In genomic region chr5:32460702-32461101, GRCh38 we compare ENCODE assay signal across 27 cellular contexts.
"Had no signal": no experiment of that assay in that cellular context is flagged by ENCODE, and none has a peak within 500 bp of the region (broad histone marks: within the 10 kb centered on the region; RNA-seq: fewer than 3 reads in every experiment).

No MANE protein-coding gene starts in this region.

- H3K4me3 ChIP-seq: neural progenitor cell, ovary, psoas muscle, right lobe of liver, sigmoid colon, stomach, thoracic aorta, thyroid gland, tibial nerve, upper lobe of left lung, vagina had no signal

- H2AFZ ChIP-seq: neural progenitor cell, parathyroid adenoma had no signal

- H3K27ac Mint-ChIP-seq: nephron; neural progenitor cell; progenitor cell of endocrine pancreas; stimulated activated effector memory CD8-positive, alpha-beta T cell treated with anti-CD3 and anti-CD28 coated beads, Interleukin-12 subunit alpha, Interleukin-12 subunit beta, amount 100 ng/mL, for 72 hours; stimulated activated naive B cell treated with anti-CD40 and anti-IgM and Interleukin-4, amounts not matched to agents 10 μg/mL and 1 μg/mL and 100 μg/mL, for 72 hours; stimulated activated naive CD8-positive, alpha-beta T cell treated with anti-CD3 and anti-CD28 coated beads, Interleukin-15, Interleukin-2, amounts not matched to agents 100 ng/mL and 50 ng/mL, for 24 hours had no signal

- H3K4me1 ChIP-seq: neural progenitor cell, parathyroid adenoma, psoas muscle, sigmoid colon, stomach, thyroid gland, tibial nerve, upper lobe of left lung, vagina had no signal

- H3K9me3 Mint-ChIP-seq: stimulated activated effector memory CD8-positive, alpha-beta T cell treated with anti-CD3 and anti-CD28 coated beads, Interleukin-12 subunit alpha, Interleukin-12 subunit beta, amount 100 ng/mL, for 72 hours; stimulated activated naive CD8-positive, alpha-beta T cell treated with anti-CD3 and anti-CD28 coated beads, Interleukin-15, Interleukin-2, amounts not matched to agents 100 ng/mL and 50 ng/mL, for 24 hours had no signal

- H3K36me3 Mint-ChIP-seq: neural progenitor cell; stimulated activated effector memory CD8-positive, alpha-beta T cell treated with anti-CD3 and anti-CD28 coated beads, Interleukin-12 subunit alpha, Interleukin-12 subunit beta, amount 100 ng/mL, for 72 hours had no signal

- H3K27me3 Mint-ChIP-seq: stimulated activated naive CD8-positive, alpha-beta T cell treated with anti-CD3 and anti-CD28 coated beads, Interleukin-15, Interleukin-2, amounts not matched to agents 100 ng/mL and 50 ng/mL, for 24 hours had no signal

- H3K9ac ChIP-seq: neural progenitor cell, parathyroid adenoma had no signal

- H3K79me2 ChIP-seq: parathyroid adenoma had no signal

- FAIRE-seq: small intestine, urothelium cell line had no signal

- H3K4me1 Mint-ChIP-seq: nephron, neural progenitor cell had no signal

- H3K4me3 Mint-ChIP-seq: nephron; neural progenitor cell; stimulated activated effector memory CD8-positive, alpha-beta T cell treated with anti-CD3 and anti-CD28 coated beads, Interleukin-12 subunit alpha, Interleukin-12 subunit beta, amount 100 ng/mL, for 72 hours; stimulated activated naive B cell treated with anti-CD40 and anti-IgM and Interleukin-4, amounts not matched to agents 10 μg/mL and 1 μg/mL and 100 μg/mL, for 72 hours; stimulated activated naive CD8-positive, alpha-beta T cell treated with anti-CD3 and anti-CD28 coated beads, Interleukin-15, Interleukin-2, amounts not matched to agents 100 ng/mL and 50 ng/mL, for 24 hours had no signal

- ATAC-seq: psoas muscle; right cardiac atrium; right lobe of liver; stimulated activated effector memory CD8-positive, alpha-beta T cell treated with anti-CD3 and anti-CD28 coated beads, Interleukin-12 subunit alpha, Interleukin-12 subunit beta, amount 100 ng/mL, for 72 hours; stimulated activated naive B cell treated with anti-CD40 and anti-IgM and Interleukin-4, amounts not matched to agents 10 μg/mL and 1 μg/mL and 100 μg/mL, for 72 hours had no signal

- H3K27ac ChIP-seq: neural progenitor cell, ovary, parathyroid adenoma, psoas muscle, right lobe of liver, sigmoid colon, stomach, thoracic aorta, thyroid gland, tibial nerve, upper lobe of left lung, vagina had no signal

- DNase-seq: occipital lobe; ovary; posterior cingulate gyrus; psoas muscle; right cardiac atrium; right lobe of liver; sigmoid colon; small intestine; stimulated activated CD4-positive, alpha-beta T cell treated with anti-CD3 and anti-CD28 coated beads, Interleukin-15, amount 100 ng/mL, for 24 hours; stimulated activated CD4-positive, alpha-beta T cell treated with anti-CD3 and anti-CD28 coated beads, Interleukin-2, amount 100 ng/mL, for 24 hours; stimulated activated CD4-positive, alpha-beta T cell treated with anti-CD3 and anti-CD28 coated beads, Interleukin-2, amount 100 ng/mL, for 48 hours; stimulated activated CD4-positive, alpha-beta T cell treated with anti-CD3 and anti-CD28 coated beads, Interleukin-4, amount 100 ng/mL, for 24 hours; stimulated activated naive B cell treated with anti-CD40 and anti-IgM and Interleukin-4, amounts not matched to agents 10 μg/mL and 1 μg/mL and 100 μg/mL, for 72 hours; stimulated activated naive CD4-positive, alpha-beta T cell treated with Interleukin-2 at 50 U/mL for 16 hours; stomach; upper lobe of left lung had no signal

- H3K9me3 ChIP-seq: ovary, psoas muscle, right lobe of liver, sigmoid colon, stomach, thoracic aorta, thyroid gland, tibial nerve, upper lobe of left lung, vagina had no signal

- H3K4me2 ChIP-seq: neural progenitor cell had no signal

- H3K27me3 ChIP-seq: neural progenitor cell, ovary, right lobe of liver, sigmoid colon, stomach, thyroid gland, tibial nerve, upper lobe of left lung, vagina had no signal

- H3K36me3 ChIP-seq: neural progenitor cell, ovary, right lobe of liver, sigmoid colon, stomach, thoracic aorta, thyroid gland, tibial nerve, upper lobe of left lung, vagina had no signal
